ENCODE assay signal across 10 cellular contexts in genomic region chr22:23750374-23750743, GRCh38. TPM values are rescaled to one million over a fixed set of nuclear protein-coding genes. Genes with fewer than 3 reads are reported as not detected.
A peak's percentile ranks its signal among the peaks of the same experiment; 100 is the strongest.
DNase-seq lines count a peak whose midpoint lies in the region; ATAC-seq, FAIRE-seq and TF ChIP-seq lines count a peak whose summit lies in the region.
"Had no signal": no experiment of that assay in that cellular context is flagged by ENCODE, and none has a peak within 500 bp of the region (broad histone marks: within the 10 kb centered on the region; RNA-seq: fewer than 3 reads in every experiment).

No MANE protein-coding gene starts in this region.

- no peaks in the 10 kb centered on the region for H3K36me3 Mint-ChIP-seq in activated T-cell treated with anti-CD3 and anti-CD28 coated beads, Interleukin-2, amount 50 U/mL, for 72 hours (ENCODE audit: insufficient read depth in 2 of 2)

- BruUV-seq in GM12878 (replicated peaks; lab: Mats Ljungman, UMichigan) = no TSS peak

- CTCF ChIA-PET in GM12878 (lab: Yijun Ruan, JAX) = interaction anchor here (0.8 kb wide), 1 partner anchor 55 kb away, joined by 3 read pairs; no protein-coding TSS in a partner anchor

- TF ChIP-seq CTCF in GM12878 (IDR thresholded peaks at IDR 0.05 in 2 of 3, conservative IDR thresholded peaks at IDR 0.05 in 1 of 3; ENCODE audit: control insufficient read depth in 2 of 3, extremely low read depth in 1 of 3, insufficient read depth in 1 of 3, low read depth in 3 of 3, low read length in 3 of 3) = no peak
- no peak for TF ChIP-seq CTCF in lower leg skin (IDR thresholded peaks at IDR 0.05)
- TF ChIP-seq CTCF in tibial nerve (IDR thresholded peaks at IDR 0.05) = no peak

- peak overlapping the region; percentile 68 for H3K27ac Mint-ChIP-seq in activated T-cell treated with anti-CD3 and anti-CD28 coated beads, Interleukin-2, amount 50 U/mL, for 72 hours

- H3K9ac ChIP-seq in GM12878 (ENCODE audit: control insufficient read depth, insufficient read depth, low read length) = peak overlapping the region; percentile 42; the same call in 1 of the 2 replicates

- FAIRE-seq in GM12878 (lab: Jason Lieb, UNC) = no peak
- FAIRE-seq: G401.6 had no signal

- H3K27ac ChIP-seq in GM12878 (ENCODE audit: control insufficient read depth, insufficient read depth) = no peak overlapping the region
- peak overlapping the region; percentile 50 to 95 (median 92) for H3K27ac ChIP-seq in tibial nerve

- no peak for ATAC-seq in activated T-cell treated with anti-CD3 and anti-CD28 coated beads, Interleukin-2, amount 50 U/mL, for 72 hours (replicated peaks in 1 of 2)
- ATAC-seq in GM12878 (no peak), HG03135 (IDR thresholded peaks at IDR 0.05; ENCODE audit: unreplicated experiment) (no peak), GM21447 (IDR thresholded peaks at IDR 0.05; ENCODE audit: unreplicated experiment) (no peak)

- H3K27me3 Mint-ChIP-seq in activated T-cell treated with anti-CD3 and anti-CD28 coated beads, Interleukin-2, amount 50 U/mL, for 72 hours (ENCODE audit: low read depth) = no peaks in the 10 kb centered on the region

- peak overlapping the region; percentile 81 for H3K4me3 ChIP-seq in GM12878
- peak overlapping the region; percentile 47 for H3K4me3 ChIP-seq in lower leg skin (ENCODE audit: low read depth, poor library complexity, severe bottlenecking)
- H3K4me3 ChIP-seq in tibial nerve = peak overlapping the region; percentile 53 to 92 (median 71)

- RAD21 ChIA-PET in GM12878 (lab: Charles Lee; ENCODE audit: unreplicated experiment) = interaction anchor here (1.0 to 1.4 kb wide), 3 partner anchors 13 to 37 kb away, joined by 4 to 7 read pairs (median 5); no protein-coding TSS in a partner anchor

- H3K4me1 Mint-ChIP-seq in activated T-cell treated with anti-CD3 and anti-CD28 coated beads, Interleukin-2, amount 50 U/mL, for 72 hours (ENCODE audit: low read depth) = peaks cover 19% of the 10 kb centered on the region

- SMC1A ChIA-PET in GM12878 (lab: Charles Lee; ENCODE audit: uncharacterized antibody, unreplicated experiment) = interaction anchor here (0.7 kb wide), 1 partner anchor 97 kb away, joined by 3 read pairs; no protein-coding TSS in a partner anchor

- H3K36me3 ChIP-seq in GM12878 (ENCODE audit: control insufficient read depth in 2 of 2, insufficient read depth in 2 of 2, low read length in 1 of 2) (no peaks in the 10 kb centered on the region), tibial nerve (peaks cover 0 to 5% (median 0%) of the 10 kb centered on the region in 3 donors)

- TF ChIP-seq EP300 in GM12878 (IDR thresholded peaks at IDR 0.05; ENCODE audit: borderline replicate concordance in 1 of 2, control insufficient read depth in 1 of 2, low read depth in 2 of 2, low read length in 2 of 2) (no peak), tibial nerve (IDR thresholded peaks at IDR 0.05) (no peak)

- POLR2A ChIA-PET in GM12878 (lab: Charles Lee) = interaction anchor here (1.6 kb wide), 1 partner anchor 34 kb away, joined by 12 read pairs; no protein-coding TSS in a partner anchor

- H3K79me2 ChIP-seq in GM12878 (ENCODE audit: control insufficient read depth, insufficient read depth, low read length) = no peaks in the 10 kb centered on the region

- H3K4me2 ChIP-seq in GM12878 (ENCODE audit: control insufficient read depth, insufficient read depth) = peak overlapping the region; percentile 73

- H3K9me3 ChIP-seq in GM12878 (replicated peaks; ENCODE audit: control insufficient read depth, insufficient read depth, low read length) = no peaks in the 10 kb centered on the region
- no peaks in the 10 kb centered on the region for H3K9me3 ChIP-seq in tibial nerve

- no peak for DNase-seq in activated T-cell treated with anti-CD3 and anti-CD28 coated beads, Interleukin-2, amount 50 U/mL, for 72 hours
- DNase-seq in activated T-cell treated with anti-CD3 and anti-CD28 coated beads, Interleukin-2, amount 50 U/mL, for 48 hours = no peak
- DNase-seq in GM12878 (ENCODE audit: low read depth, low spot score) (no peak), lower leg skin (ENCODE audit: low spot score in 2 of 2) (no peak), tibial nerve (ENCODE audit: low spot score in 2 of 2) (no peak), amygdala (lab: John Stamatoyannopoulos, UW) (no peak)

- 0% methylated on average over 7 of the region's 7 CpGs for WGBS in GM12878 (ENCODE audit: insufficient coverage, insufficient replicate concordance, low lambda C conversion rate, missing lambda C conversion rate)
- WGBS in lower leg skin, 2 donors = 19 to 22% methylated on average over 7 of the region's 7 CpGs
- WGBS in tibial nerve, 2 donors = 17 to 22% methylated on average over 7 of the region's 7 CpGs

- no peak for TF ChIP-seq RAD21 in GM12878 (IDR thresholded peaks at IDR 0.05; ENCODE audit: insufficient read depth, low read depth, low read length)

- no peaks in the 10 kb centered on the region for H3K9me3 Mint-ChIP-seq in activated T-cell treated with anti-CD3 and anti-CD28 coated beads, Interleukin-2, amount 50 U/mL, for 72 hours

- H3K4me3 Mint-ChIP-seq in activated T-cell treated with anti-CD3 and anti-CD28 coated beads, Interleukin-2, amount 50 U/mL, for 72 hours = peak overlapping the region; percentile 93 to 94

- H3K27me3 ChIP-seq in GM12878 (replicated peaks in 1 of 2; ENCODE audit: control insufficient read depth in 2 of 2, insufficient read depth in 2 of 2, low read length in 1 of 2) = no peaks in the 10 kb centered on the region
- no peaks in the 10 kb centered on the region for H3K27me3 ChIP-seq in tibial nerve

- in situ Hi-C loops in GM12878 (cut with MboI) = no loop called here

- H3K4me1 ChIP-seq in GM12878 (ENCODE audit: control insufficient read depth, insufficient read depth, low read length) (peaks cover 30% of the 10 kb centered on the region), tibial nerve (peaks cover 0 to 20% (median 7%) of the 10 kb centered on the region in 4 donors)

- TF ChIP-seq POLR2A in GM12878 (IDR thresholded peaks at IDR 0.05; ENCODE audit: low read depth, low read length) (no peak), lower leg skin (IDR thresholded peaks at IDR 0.05) (no peak), tibial nerve (IDR thresholded peaks at IDR 0.05) (no peak)

- intact Hi-C loops in GM12878 (cut with micrococcal nuclease; ENCODE audit: unreplicated experiment) = loop anchor here (2.0 kb wide), 1 partner anchor 16 kb away; the partner anchor contains the start of gene CHCHD10
- intact Hi-C loops in lower leg skin (cut with DNase I; ENCODE audit: low total_unique reads) = no loop called here

- no peaks in the 10 kb centered on the region for H4K20me1 ChIP-seq in GM12878 (ENCODE audit: control insufficient read depth, insufficient read depth)

- H2AFZ ChIP-seq in GM12878 (ENCODE audit: control insufficient read depth, low read depth, low read length) = peak overlapping the region; percentile 72

RNA-seq across cellular contexts. Expression of gene ZNF70, which starts 0.6 kb away (rescaled TPM):
- total RNA-seq in activated T-cell treated with anti-CD3 and anti-CD28 coated beads, Interleukin-2, amount 50 U/mL, for 72 hours = 1 to 10 TPM; 1.6 to 1.8 TPM
- 8.7 and 9.9 TPM in 2 replicates for total RNA-seq in GM12878 (2013; cell fraction: nucleolus; rRNA removed)
- total RNA-seq in GM12878 (2014; rRNA removed) = 1.6 and 1.7 TPM in 2 replicates
- 1.6 and 1.8 TPM in 2 replicates for total RNA-seq in GM12878 (2014; rRNA removed; fragmentation: Illumina TruSeq; extraction: Trizol)
- total RNA-seq in GM12878 (2021) = 2.3 and 2.4 TPM in 2 replicates
- polyA plus RNA-seq in GM12878 (2011; ENCODE audit: low read depth) = 0.93 TPM
- polyA plus RNA-seq in GM12878 (2011; rRNA removed) = 0.24 and 0.33 TPM in 2 replicates
- 0.45 and 0.63 TPM in 2 replicates for polyA plus RNA-seq in GM12878 (2011; cell fraction: cytosol; rRNA removed)
- 0.81 and 1.3 TPM in 2 replicates for polyA plus RNA-seq in GM12878 (2011; cell fraction: nucleus; rRNA removed)
- polyA plus RNA-seq in GM12878 (2012) = 1.0 and 1.6 TPM in 2 replicates
- 1.1 and 1.3 TPM in 2 replicates for polyA plus RNA-seq in GM12878 (2014; fragmentation: Illumina TruSeq; extraction: Trizol)
- polyA plus RNA-seq in GM12878 (2014; fragmentation: Nextera tagmentation; extraction: Ambion mirVana) = under 1 TPM; 0.15 to 0.21 TPM
- 0.94 and 1.2 TPM in 2 replicates for polyA plus RNA-seq in GM12878 (2014; rRNA removed)
- under 1 TPM; 0.69 to 0.76 TPM for polyA plus RNA-seq in GM12878 (2016; fragmentation: Nextera tagmentation; extraction: Ambion mirVana)
- 0.73 and 1.3 TPM in 2 replicates for polyA minus RNA-seq in GM12878 (2011; rRNA and poly(A)+ RNA removed)
- 0.42 and 0.94 TPM in 2 replicates for polyA minus RNA-seq in GM12878 (2011; cell fraction: cytosol; rRNA and poly(A)+ RNA removed)
- polyA minus RNA-seq in GM12878 (2011; cell fraction: nucleus; rRNA and poly(A)+ RNA removed) = 0.48 and 0.86 TPM in 2 replicates
- total RNA-seq in lower leg skin = 1 to 10 TPM in 3 of 4 donors, under 1 TPM in 1; 0.63 to 3.2 (median 2.0) TPM
- total RNA-seq in tibial nerve = 1 to 10 TPM; 4.1 to 7.4 (median 6.0) TPM

RNA-seq across cellular contexts. Expression of gene VPREB3, which starts 3.9 kb away (rescaled TPM):
- total RNA-seq in activated T-cell treated with anti-CD3 and anti-CD28 coated beads, Interleukin-2, amount 50 U/mL, for 72 hours = 1 to 10 TPM in 1 of 2 donors, under 1 TPM in 1; 0.90 to 1.7 TPM
- 1.9 and 3.7 TPM in 2 replicates for total RNA-seq in GM12878 (2013; cell fraction: nucleolus; rRNA removed)
- 27.4 and 31.2 TPM in 2 replicates for total RNA-seq in GM12878 (2014; rRNA removed)
- 20.3 and 20.6 TPM in 2 replicates for total RNA-seq in GM12878 (2014; rRNA removed; fragmentation: Illumina TruSeq; extraction: Trizol)
- total RNA-seq in GM12878 (2021) = 24.1 and 25.7 TPM in 2 replicates
- 115 TPM for polyA plus RNA-seq in GM12878 (2011; ENCODE audit: low read depth)
- 0.35 and 0.75 TPM in 2 replicates for polyA plus RNA-seq in GM12878 (2011; rRNA removed)
- 2.0 and 2.5 TPM in 2 replicates for polyA plus RNA-seq in GM12878 (2011; cell fraction: cytosol; rRNA removed)
- 0.87 and 1.1 TPM in 2 replicates for polyA plus RNA-seq in GM12878 (2011; cell fraction: nucleus; rRNA removed)
- polyA plus RNA-seq in GM12878 (2012) = 35.8 and 59.7 TPM in 2 replicates
- 9.5 and 21.9 TPM in 2 replicates for polyA plus RNA-seq in GM12878 (2014; fragmentation: Illumina TruSeq; extraction: Trizol)
- polyA plus RNA-seq in GM12878 (2014; fragmentation: Nextera tagmentation; extraction: Ambion mirVana) = 10 to 100 TPM; 55.0 to 79.5 TPM
- polyA plus RNA-seq in GM12878 (2014; rRNA removed) = 41.3 and 42.9 TPM in 2 replicates
- 1 to 10 TPM; 6.1 to 6.6 TPM for polyA plus RNA-seq in GM12878 (2016; fragmentation: Nextera tagmentation; extraction: Ambion mirVana)
- polyA minus RNA-seq in GM12878 (2011; rRNA and poly(A)+ RNA removed) = 3.3 TPM in 1 of 2 replicates, not detected in the other
- not detected in 2 replicates for polyA minus RNA-seq in GM12878 (2011; cell fraction: cytosol; rRNA and poly(A)+ RNA removed)
- polyA minus RNA-seq in GM12878 (2011; cell fraction: nucleus; rRNA and poly(A)+ RNA removed) = not detected in 2 replicates
- not detected for total RNA-seq in lower leg skin
- not detected for total RNA-seq in tibial nerve

RNA-seq across cellular contexts. Expression of gene C22orf15, which starts 12.4 kb away (rescaled TPM):
- total RNA-seq in activated T-cell treated with anti-CD3 and anti-CD28 coated beads, Interleukin-2, amount 50 U/mL, for 72 hours = 1 to 10 TPM in 1 of 2 donors, under 1 TPM in 1; 0.72 to 1.5 TPM
- total RNA-seq in GM12878 (2013; cell fraction: nucleolus; rRNA removed) = 0.54 and 0.71 TPM in 2 replicates
- total RNA-seq in GM12878 (2014; rRNA removed) (0.16 and 0.40 TPM in 2 replicates), GM12878 (2014; rRNA removed; fragmentation: Illumina TruSeq; extraction: Trizol) (not detected in 2 replicates), GM12878 (2021) (0.40 TPM in 1 of 2 replicates, not detected in the other), lower leg skin (not detected), tibial nerve (under 1 TPM in 1 of 4 donors, not detected in 3; 0.44 TPM)
- 0.75 TPM for polyA plus RNA-seq in GM12878 (2011; ENCODE audit: low read depth)
- polyA plus RNA-seq in GM12878 (2011; rRNA removed) (0.05 TPM in 1 of 2 replicates, not detected in the other), GM12878 (2014; fragmentation: Illumina TruSeq; extraction: Trizol) (0.11 and 0.12 TPM in 2 replicates), GM12878 (2014; fragmentation: Nextera tagmentation; extraction: Ambion mirVana) (under 1 TPM in 1 of 2 experiments, not detected in 1; 0.07 TPM), GM12878 (2014; rRNA removed) (0.04 and 0.47 TPM in 2 replicates), GM12878 (2016; fragmentation: Nextera tagmentation; extraction: Ambion mirVana) (under 1 TPM; 0.13 to 0.23 TPM)
- polyA plus RNA-seq in GM12878 (2011; cell fraction: cytosol; rRNA removed) = 0.07 and 0.13 TPM in 2 replicates
- 0.26 and 0.58 TPM in 2 replicates for polyA plus RNA-seq in GM12878 (2011; cell fraction: nucleus; rRNA removed)
- 1.1 TPM in 2 replicates for polyA plus RNA-seq in GM12878 (2012)
- polyA minus RNA-seq in GM12878 (2011; rRNA and poly(A)+ RNA removed) = 0.26 TPM in 1 of 2 replicates, not detected in the other
- not detected in 2 replicates for polyA minus RNA-seq in GM12878 (2011; cell fraction: cytosol; rRNA and poly(A)+ RNA removed)
- polyA minus RNA-seq in GM12878 (2011; cell fraction: nucleus; rRNA and poly(A)+ RNA removed) = not detected in 2 replicates
- total RNA-seq: left lobe of liver had no signal

RNA-seq across cellular contexts. Expression of gene CHCHD10, which starts 17.4 kb away (rescaled TPM):
- total RNA-seq in activated T-cell treated with anti-CD3 and anti-CD28 coated beads, Interleukin-2, amount 50 U/mL, for 72 hours = 10 to 100 TPM; 54.4 to 62.5 TPM
- 4.8 and 18.2 TPM in 2 replicates for total RNA-seq in GM12878 (2013; cell fraction: nucleolus; rRNA removed)
- 78.0 and 104 TPM in 2 replicates for total RNA-seq in GM12878 (2014; rRNA removed)
- total RNA-seq in GM12878 (2014; rRNA removed; fragmentation: Illumina TruSeq; extraction: Trizol) = 103 and 117 TPM in 2 replicates
- total RNA-seq in GM12878 (2021) = 237 and 241 TPM in 2 replicates
- 141 TPM for polyA plus RNA-seq in GM12878 (2011; ENCODE audit: low read depth)
- 23.9 and 34.4 TPM in 2 replicates for polyA plus RNA-seq in GM12878 (2011; rRNA removed)
- 103 and 111 TPM in 2 replicates for polyA plus RNA-seq in GM12878 (2011; cell fraction: cytosol; rRNA removed)
- polyA plus RNA-seq in GM12878 (2011; cell fraction: nucleus; rRNA removed) = 51.2 and 87.5 TPM in 2 replicates
- polyA plus RNA-seq in GM12878 (2012) = 181 and 188 TPM in 2 replicates
- polyA plus RNA-seq in GM12878 (2014; fragmentation: Illumina TruSeq; extraction: Trizol) = 27.2 and 126 TPM in 2 replicates
- polyA plus RNA-seq in GM12878 (2014; fragmentation: Nextera tagmentation; extraction: Ambion mirVana) = 100 to 1,000 TPM in 1 of 2 experiments, 10 to 100 TPM in 1; 13.2 to 216 TPM
- polyA plus RNA-seq in GM12878 (2014; rRNA removed) = 129 and 191 TPM in 2 replicates
- polyA plus RNA-seq in GM12878 (2016; fragmentation: Nextera tagmentation; extraction: Ambion mirVana) = 100 to 1,000 TPM; 135 to 202 TPM
- 36.1 and 61.2 TPM in 2 replicates for polyA minus RNA-seq in GM12878 (2011; rRNA and poly(A)+ RNA removed)
- 56.9 and 67.5 TPM in 2 replicates for polyA minus RNA-seq in GM12878 (2011; cell fraction: cytosol; rRNA and poly(A)+ RNA removed)
- polyA minus RNA-seq in GM12878 (2011; cell fraction: nucleus; rRNA and poly(A)+ RNA removed) = 6.9 and 7.4 TPM in 2 replicates
- 10 to 100 TPM in 2 of 4 donors, 1 to 10 TPM in 2; 3.8 to 28.3 (median 11.4) TPM for total RNA-seq in lower leg skin
- 10 to 100 TPM in 1 of 4 donors, 1 to 10 TPM in 2, not detected in 1; 3.7 to 14.0 (median 9.6) TPM for total RNA-seq in tibial nerve

RNA-seq across cellular contexts. Expression of gene MMP11, which starts 22.3 kb away (rescaled TPM):
- under 1 TPM; 0.46 to 0.56 TPM for total RNA-seq in activated T-cell treated with anti-CD3 and anti-CD28 coated beads, Interleukin-2, amount 50 U/mL, for 72 hours
- 2.0 and 2.7 TPM in 2 replicates for total RNA-seq in GM12878 (2013; cell fraction: nucleolus; rRNA removed)
- total RNA-seq in GM12878 (2014; rRNA removed) (0.60 and 1.0 TPM in 2 replicates), GM12878 (2014; rRNA removed; fragmentation: Illumina TruSeq; extraction: Trizol) (not detected in 2 replicates), GM12878 (2021) (0.41 and 0.48 TPM in 2 replicates), lower leg skin (1 to 10 TPM in 3 of 4 donors, under 1 TPM in 1; 0.51 to 2.7 (median 1.9) TPM), tibial nerve (1 to 10 TPM; 4.5 to 7.3 (median 5.6) TPM)
- polyA plus RNA-seq in GM12878 (2011; ENCODE audit: low read depth) = 0.20 TPM
- polyA plus RNA-seq in GM12878 (2011; rRNA removed) (0.12 TPM in 1 of 2 replicates, not detected in the other), GM12878 (2014; fragmentation: Illumina TruSeq; extraction: Trizol) (0.03 TPM in 1 of 2 replicates, not detected in the other), GM12878 (2014; fragmentation: Nextera tagmentation; extraction: Ambion mirVana) (under 1 TPM in 1 of 2 experiments, not detected in 1; 0.05 TPM), GM12878 (2014; rRNA removed) (0.18 and 1.1 TPM in 2 replicates), GM12878 (2016; fragmentation: Nextera tagmentation; extraction: Ambion mirVana) (under 1 TPM; 0.20 to 0.48 TPM)
- polyA plus RNA-seq in GM12878 (2011; cell fraction: cytosol; rRNA removed) = 0.06 and 0.08 TPM in 2 replicates
- polyA plus RNA-seq in GM12878 (2011; cell fraction: nucleus; rRNA removed) = 0.16 and 0.44 TPM in 2 replicates
- 0.17 and 0.37 TPM in 2 replicates for polyA plus RNA-seq in GM12878 (2012)
- 0.10 TPM in 1 of 2 replicates, not detected in the other for polyA minus RNA-seq in GM12878 (2011; rRNA and poly(A)+ RNA removed)
- not detected in 2 replicates for polyA minus RNA-seq in GM12878 (2011; cell fraction: cytosol; rRNA and poly(A)+ RNA removed)
- polyA minus RNA-seq in GM12878 (2011; cell fraction: nucleus; rRNA and poly(A)+ RNA removed) = 0.19 TPM in 1 of 2 replicates, not detected in the other
